ENCODE assay signal across 10 cellular contexts in the genomic region with DNA sequence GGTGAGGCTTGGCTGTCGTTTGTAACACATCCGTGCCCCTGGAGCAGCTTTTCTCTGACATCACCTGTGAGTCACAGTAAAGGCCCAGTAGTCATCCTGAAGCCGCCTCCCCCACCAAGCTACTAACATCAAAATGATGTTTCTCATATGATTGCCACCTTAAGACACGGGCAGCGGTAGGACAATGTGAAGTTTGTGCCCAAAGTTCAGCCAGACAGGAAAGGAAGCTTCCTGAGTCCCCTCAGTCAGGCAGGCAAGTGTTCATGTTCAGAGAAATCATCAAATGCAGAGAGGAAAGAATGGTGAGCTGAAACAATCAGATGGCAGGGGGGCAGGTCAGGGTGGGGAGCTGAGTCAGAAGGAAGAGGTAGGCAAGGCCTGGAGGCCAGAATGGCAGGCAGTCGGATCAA.
DNase-seq lines count a peak whose midpoint lies in the region; ATAC-seq and TF ChIP-seq lines count a peak whose summit lies in the region.
"Had no signal": no experiment of that assay in that cellular context is flagged by ENCODE, and none has a peak within 500 bp of the region (broad histone marks: within the 10 kb centered on the region; RNA-seq: fewer than 3 reads in every experiment).

No MANE protein-coding gene starts in this region.

- H4K5ac ChIP-seq in IMR-90 (ENCODE audit: low read depth, low read length) = no peak overlapping the region

- no peak overlapping the region for H2BK5ac ChIP-seq in IMR-90 (ENCODE audit: low read depth, low read length, poor library complexity, severe bottlenecking)

- H3K4me1 ChIP-seq in IMR-90 (ENCODE audit: control insufficient read depth, insufficient read depth, low read length) (peaks cover 7% of the 10 kb centered on the region; the same call in 1 of the 2 replicates), upper lobe of left lung (no peaks in the 10 kb centered on the region), uterus (no peaks in the 10 kb centered on the region)

- peak overlapping the region; percentile 30; the same call in 1 of the 2 replicates for H2AK5ac ChIP-seq in IMR-90 (ENCODE audit: low read depth, low read length)

- 0 out of 4 replicates have a peak, but pooled peaks cover 0 to 4% of the 10 kb centered on the region in 2 experiments for H3K79me1 ChIP-seq in IMR-90 (ENCODE audit: low read depth in 1 of 2, low read length in 2 of 2)

- ATAC-seq in IMR-90 (ENCODE audit: low read depth) = peak; percentile 56
- no peak for ATAC-seq in upper lobe of left lung (ENCODE audit: low FRiP score in 2 of 2)

- H3K4ac ChIP-seq in IMR-90 (ENCODE audit: low read depth, low read length) = peak overlapping the region; percentile 24

- no peak overlapping the region for H3K4me3 ChIP-seq in IMR-90 (ENCODE audit: insufficient read depth, low read depth, low read length)
- H3K4me3 ChIP-seq in astrocyte of the spinal cord (ENCODE audit: low read depth, low read length) = no peak overlapping the region
- no peak overlapping the region for H3K4me3 ChIP-seq in kidney epithelial cell (ENCODE audit: low read depth, low read length)
- no peak overlapping the region for H3K4me3 ChIP-seq in upper lobe of left lung
- H3K4me3 ChIP-seq in uterus = no peak overlapping the region

- 0 out of 2 replicates have a peak overlapping the region, but pooled peaks have one; percentile 9 for H2BK20ac ChIP-seq in IMR-90 (ENCODE audit: low read depth, low read length)

- no peaks in the 10 kb centered on the region for H4K20me1 ChIP-seq in IMR-90 (ENCODE audit: insufficient read depth, low read length)

- H3K9me3 ChIP-seq in IMR-90 (ENCODE audit: control insufficient read depth, insufficient read depth, low read length) = no peaks in the 10 kb centered on the region
- no peaks in the 10 kb centered on the region for H3K9me3 ChIP-seq in upper lobe of left lung
- no peaks in the 10 kb centered on the region for H3K9me3 ChIP-seq in uterus

- H3K9ac ChIP-seq in IMR-90 (ENCODE audit: low read depth, low read length) = no peak overlapping the region

- POLR2A ChIA-PET in IMR-90 (lab: Charles Lee; ENCODE audit: unreplicated experiment) = no interaction called here

- H3K27me3 ChIP-seq in IMR-90 (ENCODE audit: control insufficient read depth, insufficient read depth, low read length) (no peaks in the 10 kb centered on the region), kidney epithelial cell (ENCODE audit: control insufficient read depth, insufficient read depth, low read length) (no peaks in the 10 kb centered on the region), upper lobe of left lung (no peaks in the 10 kb centered on the region), uterus (no peaks in the 10 kb centered on the region)

- no peak overlapping the region for H3K56ac ChIP-seq in IMR-90 (ENCODE audit: extremely low read depth, insufficient read depth, low read length)

- CTCF ChIA-PET in IMR-90 (lab: Yijun Ruan, JAX) = no interaction called here

- dilution Hi-C loops in IMR-90 (cut with HindIII; ENCODE audit: low sequenced_read_pairs, unreplicated experiment) = no loop called here

- DNase-seq in AG08396 (ENCODE audit: low spot score) = peak; percentile 35
- DNase-seq in IMR-90 = peak; percentile 81
- DNase-seq in astrocyte of the spinal cord (ENCODE audit: low read depth, low spot score) = peak; percentile 84
- peak; percentile 61 for DNase-seq in kidney epithelial cell (ENCODE audit: low read depth)
- no peak for DNase-seq in NCI-H2081 treated with DMSO at 0.1 percent for 48 hours (lab: John Stamatoyannopoulos, UW)
- no peak for DNase-seq in upper lobe of left lung
- no peak for DNase-seq in uterus
- no peak for DNase-seq in NCI-H510A (lab: John Stamatoyannopoulos, UW)
- DNase-seq: activated T-cell treated with anti-CD3 and anti-CD28 coated beads, Interleukin-2, amount 50 U/mL, for 24 hours; NCI-H146 had no signal

- no peak overlapping the region for H2AK9ac ChIP-seq in IMR-90 (replicated peaks; ENCODE audit: low read depth, low read length, poor library complexity)

- H2BK120ac ChIP-seq in IMR-90 (ENCODE audit: low read depth, low read length) = no peak overlapping the region; the same call in 1 of the 2 replicates

- H2AFZ ChIP-seq in IMR-90 (replicated peaks; ENCODE audit: low read length, poor library complexity) = peak overlapping the region; percentile 48

- no peak for TF ChIP-seq CTCF in IMR-90 (conservative IDR thresholded peaks at IDR 0.05; ENCODE audit: low read depth, low read length)
- no peak for TF ChIP-seq CTCF in astrocyte of the spinal cord (IDR thresholded peaks at IDR 0.05; ENCODE audit: low read depth, low read length)
- TF ChIP-seq CTCF in kidney epithelial cell (IDR thresholded peaks at IDR 0.05; ENCODE audit: insufficient read depth, low read length, poor library complexity, severe bottlenecking) = no peak
- no peak for TF ChIP-seq CTCF in upper lobe of left lung (IDR thresholded peaks at IDR 0.05)
- TF ChIP-seq CTCF in uterus (IDR thresholded peaks at IDR 0.05) = no peak

- 0 out of 4 replicates have a peak overlapping the region, but pooled peaks of 1 of the 2 experiments have one; percentile 47 for H4K8ac ChIP-seq in IMR-90 (ENCODE audit: low read depth in 2 of 2, low read length in 2 of 2)

- WGBS in IMR-90 (ENCODE audit: extremely low coverage in 2 of 2, insufficient read length in 1 of 2), 2 experiments = 68% methylated on average over 3 of the region's 6 CpGs; no CpG with 5 or more reads in 1 of the 2 experiments
- WGBS in upper lobe of left lung, 2 donors = 68 to 72% methylated on average over 6 of the region's 6 CpGs

- in situ Hi-C loops in IMR-90 (cut with MboI; ENCODE audit: low sequenced_read_pairs) = no loop called here
- in situ Hi-C loops in astrocyte of the spinal cord (cut with HindIII; ENCODE audit: low sequenced_read_pairs) = no loop called here

- no peak overlapping the region for H3K4me2 ChIP-seq in IMR-90 (ENCODE audit: low read depth, low read length)

- TF ChIP-seq EP300 in upper lobe of left lung (IDR thresholded peaks at IDR 0.05) = no peak

- H3K18ac ChIP-seq in IMR-90 (ENCODE audit: low read depth, low read length) = no peak overlapping the region

- H4K91ac ChIP-seq in IMR-90 (ENCODE audit: insufficient read depth, low read depth, low read length) = peak overlapping the region; percentile 23; the same call in 1 of the 2 replicates

- no peak overlapping the region for H3K27ac ChIP-seq in IMR-90 (ENCODE audit: insufficient read depth, low read length)
- no peak overlapping the region for H3K27ac ChIP-seq in upper lobe of left lung
- no peak overlapping the region for H3K27ac ChIP-seq in uterus

- TF ChIP-seq POLR2A in IMR-90 (IDR thresholded peaks at IDR 0.05; ENCODE audit: low read depth, low read length) (no peak), upper lobe of left lung (IDR thresholded peaks at IDR 0.05) (no peak), uterus (IDR thresholded peaks at IDR 0.05) (no peak)

- H3K36me3 ChIP-seq in IMR-90 (ENCODE audit: control insufficient read depth, insufficient read depth, low read length) (no peaks in the 10 kb centered on the region), kidney epithelial cell (ENCODE audit: control insufficient read depth, insufficient read depth, low read length) (no peaks in the 10 kb centered on the region), upper lobe of left lung (no peaks in the 10 kb centered on the region), uterus (no peaks in the 10 kb centered on the region)

- H3K14ac ChIP-seq in IMR-90 (replicated peaks; ENCODE audit: low read depth, low read length) = no peak overlapping the region

- peak overlapping the region; percentile 19; the same call in 1 of the 3 replicates for H2BK15ac ChIP-seq in IMR-90 (ENCODE audit: low read depth, low read length)

- no TSS peak for BruUV-seq in IMR-90 (replicated peaks; lab: Mats Ljungman, UMichigan)

- H3K23ac ChIP-seq in IMR-90 (ENCODE audit: low read depth, low read length) = no peak overlapping the region

- peaks cover 8% of the 10 kb centered on the region; the same call in 1 of the 2 replicates for H3K9me1 ChIP-seq in IMR-90 (ENCODE audit: insufficient read depth, low read length)

- intact Hi-C loops in IMR-90 (cut with micrococcal nuclease) (no loop called here), uterus (cut with DNase I; ENCODE audit: low total_unique reads) (no loop called here)

- TF ChIP-seq RAD21 in IMR-90 (IDR thresholded peaks at IDR 0.05; ENCODE audit: low read length) = no peak; the same call in 1 of the 2 replicates

TF ChIP-seq in IMR-90, 13 proteins besides CTCF, POLR2A, EP300 and RAD21:
- TF ChIP-seq FOS (IDR thresholded peaks at IDR 0.05; ENCODE audit: low read depth, low read length) (peak; percentile 60), MAFK (IDR thresholded peaks at IDR 0.05; ENCODE audit: low read depth, low read length) (no peak), RCOR1 (IDR thresholded peaks at IDR 0.05; ENCODE audit: insufficient replicate concordance, low read length) (peak; percentile 51)

Comparison
In these comparisons a context has a peak if more than half of its experiments do, and no peak if none do; other contexts are left out.
1. DNase-seq: peak in AG08396 (single experiment), IMR-90 (single experiment), astrocyte of the spinal cord (single experiment) and kidney epithelial cell (single experiment); none in NCI-H2081 treated with DMSO at 0.1 percent for 48 hours (single experiment), upper lobe of left lung (0 of 2), uterus (0 of 2) and NCI-H510A (single experiment).